In the genomic region with DNA sequence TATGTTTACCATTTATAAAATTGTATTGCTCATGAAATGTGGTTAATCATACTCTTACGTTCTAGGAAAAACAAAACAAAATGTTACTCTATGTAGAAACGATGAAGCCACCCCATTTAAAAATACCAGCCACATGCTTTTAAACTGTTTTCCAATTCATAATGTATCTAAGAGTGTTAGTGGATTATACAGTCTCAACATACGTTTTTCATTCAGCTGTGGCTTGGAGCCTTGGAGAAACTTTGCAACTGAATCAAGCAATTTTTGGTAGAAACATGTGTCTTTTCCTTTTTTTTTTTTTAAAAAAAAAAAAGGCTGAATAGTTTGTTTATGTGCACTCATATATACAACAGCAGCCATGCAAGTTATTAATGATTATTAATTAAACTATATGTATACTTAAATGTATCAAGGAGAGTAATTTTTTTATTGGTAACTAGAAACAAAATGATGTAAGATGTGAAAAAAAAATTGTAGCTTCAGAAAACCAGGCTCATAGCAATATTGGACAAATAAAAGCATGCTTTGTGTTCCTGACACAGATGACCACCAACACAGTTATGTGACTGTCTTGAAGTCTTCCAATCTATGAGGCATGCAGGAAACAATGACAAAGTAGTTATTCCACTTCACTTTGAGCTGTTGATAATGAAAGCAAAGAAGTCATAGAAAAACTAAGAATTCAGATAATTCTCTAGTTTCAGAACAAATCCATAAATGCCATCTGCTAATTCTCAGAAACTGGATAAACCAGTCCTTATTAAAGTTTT, we compare ENCODE assay signal across 33 cellular contexts.
A peak's percentile ranks its signal among the peaks of the same experiment; 100 is the strongest.
DNase-seq lines count a peak whose midpoint lies in the region; ATAC-seq and TF ChIP-seq lines count a peak whose summit lies in the region.
"Had no signal": no experiment of that assay in that cellular context is flagged by ENCODE, and none has a peak within 500 bp of the region (broad histone marks: within the 10 kb centered on the region; RNA-seq: fewer than 3 reads in every experiment).

No MANE protein-coding gene starts in this region.

- no peaks in the 10 kb centered on the region for H3K9me3 Mint-ChIP-seq in type B pancreatic cell
- H3K9me3 Mint-ChIP-seq: activated CD4-positive, alpha-beta T cell treated with anti-CD3 and anti-CD28 coated beads, Interleukin-2, amount 10 ng/mL, durations not matched to agents 24 days and 14 days; activated T-cell treated with anti-CD3 and anti-CD28 coated beads, Interleukin-2, amount 50 U/mL, for 24 hours had no signal

- no peak overlapping the region for H3K27ac Mint-ChIP-seq in type B pancreatic cell
- H3K27ac Mint-ChIP-seq: activated CD4-positive, alpha-beta T cell treated with anti-CD3 and anti-CD28 coated beads, Interleukin-2, amount 10 ng/mL, durations not matched to agents 24 days and 14 days; activated naive CD8-positive, alpha-beta T cell; activated T-cell treated with anti-CD3 and anti-CD28 coated beads, Interleukin-2, amount 50 U/mL, for 24 hours; CD4-positive, CD25-positive, alpha-beta regulatory T cell; T-cell had no signal

- H3K27me3 Mint-ChIP-seq in type B pancreatic cell, result no peaks in the 10 kb centered on the region
- H3K27me3 Mint-ChIP-seq: activated CD4-positive, alpha-beta T cell treated with anti-CD3 and anti-CD28 coated beads, Interleukin-2, amount 10 ng/mL, durations not matched to agents 24 days and 14 days; activated naive CD8-positive, alpha-beta T cell; activated T-cell treated with anti-CD3 and anti-CD28 coated beads, Interleukin-2, amount 50 U/mL, for 24 hours; CD4-positive, CD25-positive, alpha-beta regulatory T cell; T-cell had no signal

- ATAC-seq in GM18873 (IDR thresholded peaks at IDR 0.05; ENCODE audit: low FRiP score, unreplicated experiment), result no peak
- ATAC-seq: foreskin keratinocyte, left cardiac atrium, T-cell had no signal

- no peaks in the 10 kb centered on the region for H3K27me3 ChIP-seq in SJSA1 (replicated peaks)
- H3K27me3 ChIP-seq: ovary, Peyer's patch, upper lobe of left lung had no signal

- H3K9me3 ChIP-seq in SJSA1 (replicated peaks), result no peaks in the 10 kb centered on the region
- H3K9me3 ChIP-seq: ovary, Peyer's patch, upper lobe of left lung had no signal

- no peak overlapping the region for H3K4me3 ChIP-seq in SJSA1
- H3K4me3 ChIP-seq: coronary artery, ovary, Peyer's patch, skin epidermis, upper lobe of left lung had no signal

- peak overlapping the region; percentile 35; the same call in 1 of the 2 replicates for H3K27ac ChIP-seq in SJSA1
- H3K27ac ChIP-seq: 22Rv1, coronary artery, epithelial cell of prostate, foreskin keratinocyte, ovary, Peyer's patch, upper lobe of left lung, WERI-Rb-1 had no signal

- no peaks in the 10 kb centered on the region for H3K36me3 ChIP-seq in SJSA1
- H3K36me3 ChIP-seq: ovary, Peyer's patch, upper lobe of left lung, WERI-Rb-1 had no signal

- no peak for TF ChIP-seq CTCF in type B pancreatic cell (conservative IDR thresholded peaks at IDR 0.05)

- H3K4me1 ChIP-seq in SJSA1 (replicated peaks), result no peaks in the 10 kb centered on the region; the same call in 1 of the 2 replicates
- H3K4me1 ChIP-seq: foreskin keratinocyte, Peyer's patch, upper lobe of left lung had no signal

- H3K4me1 Mint-ChIP-seq in type B pancreatic cell (ENCODE audit: unreplicated experiment), result peaks cover 5% of the 10 kb centered on the region
- H3K4me1 Mint-ChIP-seq: activated CD4-positive, alpha-beta T cell treated with anti-CD3 and anti-CD28 coated beads, Interleukin-2, amount 10 ng/mL, durations not matched to agents 24 days and 14 days; CD4-positive, CD25-positive, alpha-beta regulatory T cell; T-cell had no signal

- no peaks in the 10 kb centered on the region for H3K36me3 Mint-ChIP-seq in type B pancreatic cell
- H3K36me3 Mint-ChIP-seq: activated naive CD8-positive, alpha-beta T cell; CD4-positive, CD25-positive, alpha-beta regulatory T cell; T-cell had no signal

- peak overlapping the region; percentile 17 for H3K4me3 Mint-ChIP-seq in type B pancreatic cell
- H3K4me3 Mint-ChIP-seq: activated CD4-positive, alpha-beta T cell treated with anti-CD3 and anti-CD28 coated beads, Interleukin-2, amount 10 ng/mL, durations not matched to agents 24 days and 14 days; activated naive CD8-positive, alpha-beta T cell; activated T-cell treated with anti-CD3 and anti-CD28 coated beads, Interleukin-2, amount 50 U/mL, for 24 hours; CD4-positive, CD25-positive, alpha-beta regulatory T cell; T-cell had no signal

- DNase-seq in DMS53 (lab: John Stamatoyannopoulos, UW), result peak; percentile 28
- DNase-seq in DMS53 treated with DMSO at 0.1 percent for 48 hours (lab: John Stamatoyannopoulos, UW; ENCODE audit: unreplicated experiment), result no peak
- peak in 1 of 2 experiments; percentile 15 for DNase-seq in SJSA1 (ENCODE audit: low read depth in 1 of 2, low spot score in 2 of 2)
- peak; percentile 18 for DNase-seq in fibroblast of the conjunctiva (ENCODE audit: low read depth)
- no peak for DNase-seq in type B pancreatic cell (ENCODE audit: extremely low spot score, unreplicated experiment)
- DNase-seq in NCI-H1105 (lab: John Stamatoyannopoulos, UW), result no peak
- no peak for DNase-seq in activated CD8-positive, alpha-beta memory T cell treated with anti-CD3 and anti-CD28 coated beads, Interleukin-2, amount 50 U/mL, for 48 hours
- DNase-seq: activated CD4-positive, alpha-beta T cell treated with anti-CD3 and anti-CD28 coated beads, Interleukin-2, amount 10 ng/mL, durations not matched to agents 24 days and 14 days; activated effector memory CD4-positive, alpha-beta T cell treated with anti-CD3 and anti-CD28 coated beads, Interleukin-2, amount 50 U/mL, for 16 hours; activated T-cell treated with anti-CD3 and anti-CD28 coated beads, Interleukin-2, amount 50 U/mL, for 24 hours; aorta; CD4-positive, CD25-positive, alpha-beta regulatory T cell; effector CD8-positive, alpha-beta T cell; HCEC 1CT; left cardiac atrium; NCI-H146; NCI-H2107; NCI-H446; NCI-H748 treated with DMSO at 0.1 percent for 48 hours; ovary; Peyer's patch; SIG-M5; stimulated activated naive CD4-positive, alpha-beta T cell; T-cell; upper lobe of left lung; WERI-Rb-1 had no signal

Comparison
In these comparisons a context has a peak if more than half of its experiments do, and no peak if none do; other contexts are left out.
1. DNase-seq: peak in DMS53 (single experiment) and fibroblast of the conjunctiva (single experiment); none in DMS53 treated with DMSO at 0.1 percent for 48 hours (single experiment), type B pancreatic cell (single experiment), NCI-H1105 (single experiment) and activated CD8-positive, alpha-beta memory T cell treated with anti-CD3 and anti-CD28 coated beads, Interleukin-2, amount 50 U/mL, for 48 hours (single experiment).